16 cellular contexts compared by ENCODE assay signal in genomic region chr1:47576758-47577115, GRCh38.
"Had no signal": no experiment of that assay in that cellular context is flagged by ENCODE, and none has a peak within 500 bp of the region (broad histone marks: within the 10 kb centered on the region; RNA-seq: fewer than 3 reads in every experiment).

No MANE protein-coding gene starts in this region.

- H3K4me3 ChIP-seq: esophagus muscularis mucosa, gastroesophageal sphincter, hepatocyte, right atrium auricular region, sigmoid colon, skin epidermis had no signal

- H3K4me1 Mint-ChIP-seq: naive B cell had no signal

- H3K27ac Mint-ChIP-seq: dendritic cell treated with granulocyte-macrophage colony-stimulating factor and Interleukin-4, amounts not matched to agents 40 ng/mL and 50 ng/mL, for 4 days; effector memory CD8-positive, alpha-beta T cell; naive B cell had no signal

- H3K79me2 ChIP-seq: hepatocyte had no signal

- H3K9me3 ChIP-seq: esophagus muscularis mucosa, gastroesophageal sphincter, neutrophil, right atrium auricular region, sigmoid colon had no signal

- H2AFZ ChIP-seq: hepatocyte had no signal

- DNase-seq: effector memory CD8-positive, alpha-beta T cell; naive B cell; sigmoid colon; stimulated activated CD4-positive, alpha-beta T cell treated with anti-CD3 and anti-CD28 coated beads, Interleukin-12 subunit alpha, Interleukin-12 subunit beta, amount 100 ng/mL, for 4 hours; stimulated activated CD4-positive, alpha-beta T cell treated with anti-CD3 and anti-CD28 coated beads, Interleukin-2, amount 100 ng/mL, for 48 hours; stimulated activated naive CD4-positive, alpha-beta T cell treated with Interleukin-2 at 50 U/mL for 16 hours; trophoblast cell had no signal

- H3K4me2 ChIP-seq: hepatocyte had no signal

- H3K36me3 Mint-ChIP-seq: naive B cell had no signal

- H3K27ac ChIP-seq: epithelial cell of prostate, hepatocyte, neutrophil, right atrium auricular region, sigmoid colon, skin epidermis had no signal

- H3K4me3 Mint-ChIP-seq: dendritic cell treated with granulocyte-macrophage colony-stimulating factor and Interleukin-4, amounts not matched to agents 40 ng/mL and 50 ng/mL, for 4 days; effector memory CD8-positive, alpha-beta T cell; naive B cell; nephron had no signal

- H3K9me3 Mint-ChIP-seq: dendritic cell treated with granulocyte-macrophage colony-stimulating factor and Interleukin-4, amounts not matched to agents 40 ng/mL and 50 ng/mL, for 4 days; effector memory CD8-positive, alpha-beta T cell; naive B cell; nephron had no signal

- H3K36me3 ChIP-seq: esophagus muscularis mucosa, gastroesophageal sphincter, neutrophil, right atrium auricular region, sigmoid colon had no signal
